Comparison of ENCODE assay signal across 14 cellular contexts in the genomic region with DNA sequence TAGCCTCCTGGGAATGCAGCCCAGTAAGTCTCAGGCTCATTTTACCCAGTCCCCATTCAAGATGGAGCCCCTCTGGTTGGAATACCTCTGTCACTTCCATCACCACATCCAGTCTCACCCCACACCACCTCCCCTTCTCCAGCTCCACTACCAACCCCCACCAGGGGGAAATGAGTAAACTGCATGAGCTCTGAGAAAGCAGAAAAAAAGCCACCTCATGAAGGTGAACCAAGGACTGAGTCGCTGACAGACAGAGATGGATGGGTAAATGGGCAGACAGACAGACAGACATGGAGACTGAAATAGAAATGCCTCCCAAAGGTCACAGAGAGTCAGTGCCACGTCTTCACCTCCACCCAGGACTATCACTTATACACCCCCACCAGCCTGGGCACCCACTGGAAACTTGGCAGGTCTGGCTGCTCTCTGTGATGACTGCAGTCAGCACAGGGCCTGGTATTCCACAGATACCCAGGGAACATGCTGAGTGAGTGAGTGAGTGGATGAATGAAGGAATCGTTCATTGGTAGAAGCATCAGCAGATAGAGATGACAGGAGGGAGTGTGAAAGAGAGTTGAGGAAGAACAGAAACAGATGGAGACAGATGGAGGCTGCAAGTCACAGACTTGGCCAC. TPM values are rescaled to one million over a fixed set of nuclear protein-coding genes. Genes with fewer than 3 reads are reported as not detected.
DNase-seq lines count a peak whose midpoint lies in the region; ATAC-seq, FAIRE-seq and TF ChIP-seq lines count a peak whose summit lies in the region.
"Had no signal": no experiment of that assay in that cellular context is flagged by ENCODE, and none has a peak within 500 bp of the region (broad histone marks: within the 10 kb centered on the region; RNA-seq: fewer than 3 reads in every experiment).

No MANE protein-coding gene starts in this region.

- 0 out of 2 replicates have a peak overlapping the region, but pooled peaks have one; percentile 17 for H3K56ac ChIP-seq in IMR-90 (ENCODE audit: extremely low read depth, insufficient read depth, low read length)

- peak overlapping the region; percentile 100 for H3K4ac ChIP-seq in IMR-90 (ENCODE audit: low read depth, low read length)

- TF ChIP-seq POLR2A in IMR-90 (IDR thresholded peaks at IDR 0.05; ENCODE audit: low read depth, low read length) = no peak

- H4K91ac ChIP-seq in IMR-90 (ENCODE audit: insufficient read depth, low read depth, low read length) = peak overlapping the region; percentile 48; the same call in 1 of the 2 replicates

- H3K9me3 Mint-ChIP-seq in nephron progenitor cell (peaks cover 26% of the 10 kb centered on the region), Caco-2 (ENCODE audit: unreplicated experiment) (peaks cover 11% of the 10 kb centered on the region)
- H3K9me3 Mint-ChIP-seq: immature natural killer cell had no signal

- peak overlapping the region; percentile 85 for H2AK9ac ChIP-seq in IMR-90 (replicated peaks; ENCODE audit: low read depth, low read length, poor library complexity)

- H3K27ac Mint-ChIP-seq in nephron progenitor cell = peak overlapping the region; percentile 39
- no peak overlapping the region for H3K27ac Mint-ChIP-seq in Caco-2 (ENCODE audit: unreplicated experiment)

- peak overlapping the region; percentile 79; the same call in 2 of the 3 replicates for H2BK15ac ChIP-seq in IMR-90 (ENCODE audit: low read depth, low read length)

- peak; percentile 52 for DNase-seq in NCI-H1694 treated with DMSO at 0.1 percent for 48 hours (lab: John Stamatoyannopoulos, UW)
- DNase-seq in NCI-H1694 (lab: John Stamatoyannopoulos, UW) = no peak
- no peak for DNase-seq in IMR-90
- DNase-seq in bronchial epithelial cell (ENCODE audit: low read depth) = no peak
- DNase-seq in nephron progenitor cell = no peak
- DNase-seq in KBM-7 = no peak
- DNase-seq in Caco-2 = no peak
- no peak for DNase-seq in NCI-H226
- DNase-seq: esophagus squamous epithelium, NCI-H1092 treated with DMSO at 0.1 percent for 48 hours had no signal

- no peak for TF ChIP-seq RAD21 in IMR-90 (IDR thresholded peaks at IDR 0.05; ENCODE audit: low read length)

- no peak overlapping the region for H3K4me3 ChIP-seq in IMR-90 (ENCODE audit: insufficient read depth, low read depth, low read length)
- no peak overlapping the region for H3K4me3 ChIP-seq in bronchial epithelial cell (ENCODE audit: low read depth, low read length)
- no peak overlapping the region for H3K4me3 ChIP-seq in Caco-2 (ENCODE audit: low read depth, low read length)
- H3K4me3 ChIP-seq: esophagus squamous epithelium, suprapubic skin had no signal

- H3K4me3 Mint-ChIP-seq in nephron progenitor cell (peak overlapping the region; percentile 61), Caco-2 (ENCODE audit: unreplicated experiment) (no peak overlapping the region)

- H3K79me1 ChIP-seq in IMR-90 (ENCODE audit: low read depth in 1 of 2, low read length in 2 of 2) = peaks cover 52 to 72% of the 10 kb centered on the region in 2 experiments

- H2BK5ac ChIP-seq in IMR-90 (ENCODE audit: low read depth, low read length, poor library complexity, severe bottlenecking) = peak overlapping the region; percentile 51

- BruUV-seq in IMR-90 (replicated peaks; lab: Mats Ljungman, UMichigan) = no TSS peak
- no TSS peak for BruUV-seq in Caco-2 (replicated peaks; lab: Mats Ljungman, UMichigan)

- peak overlapping the region; percentile 43; the same call in 1 of the 2 replicates for H3K27ac ChIP-seq in IMR-90 (ENCODE audit: insufficient read depth, low read length)
- H3K27ac ChIP-seq: 22Rv1, suprapubic skin had no signal

- H4K8ac ChIP-seq in IMR-90 (ENCODE audit: low read depth in 2 of 2, low read length in 2 of 2) = peak overlapping the region; percentile 96 to 98; a peak in 3 of 4 replicates

- H3K27me3 ChIP-seq in IMR-90 (ENCODE audit: control insufficient read depth, insufficient read depth, low read length) = no peaks in the 10 kb centered on the region
- H3K27me3 ChIP-seq in bronchial epithelial cell (ENCODE audit: control insufficient read depth, insufficient read depth, low read length) = no peaks in the 10 kb centered on the region
- H3K27me3 ChIP-seq in Caco-2 (replicated peaks; ENCODE audit: control insufficient read depth, insufficient read depth, low read length) = no peaks in the 10 kb centered on the region
- H3K27me3 ChIP-seq: esophagus squamous epithelium, suprapubic skin had no signal

- intact Hi-C loops in IMR-90 (cut with micrococcal nuclease) = no loop called here
- intact Hi-C loops in Caco-2 (cut with micrococcal nuclease; ENCODE audit: unreplicated experiment) = no loop called here

- peak overlapping the region; percentile 22 for H4K5ac ChIP-seq in IMR-90 (ENCODE audit: low read depth, low read length)

- in situ Hi-C loops in IMR-90 (cut with MboI; ENCODE audit: low sequenced_read_pairs) (no loop called here), KBM-7 (cut with MboI; ENCODE audit: low pct_unique_long_range_greater_than_20kb, low sequenced_read_pairs) (no loop called here)

- no peak for TF ChIP-seq CTCF in IMR-90 (conservative IDR thresholded peaks at IDR 0.05; ENCODE audit: low read depth, low read length)
- no peak for TF ChIP-seq CTCF in bronchial epithelial cell (IDR thresholded peaks at IDR 0.05; ENCODE audit: insufficient read depth, low read length, severe bottlenecking)
- TF ChIP-seq CTCF in nephron progenitor cell (IDR thresholded peaks at IDR 0.05) = no peak
- TF ChIP-seq CTCF in Caco-2 (IDR thresholded peaks at IDR 0.05; ENCODE audit: insufficient read depth in 1 of 2, low read depth in 1 of 2, low read length in 1 of 2, severe bottlenecking in 1 of 2, unreplicated experiment in 1 of 2) = no peak

- H3K36me3 ChIP-seq in IMR-90 (ENCODE audit: control insufficient read depth, insufficient read depth, low read length) (peaks cover 5% of the 10 kb centered on the region), bronchial epithelial cell (ENCODE audit: control insufficient read depth, insufficient read depth, low read length) (no peaks in the 10 kb centered on the region), Caco-2 (ENCODE audit: control insufficient read depth, insufficient read depth, low read length) (no peaks in the 10 kb centered on the region)
- H3K36me3 ChIP-seq: esophagus squamous epithelium had no signal

- peaks cover 45% of the 10 kb centered on the region for H3K4me1 ChIP-seq in IMR-90 (ENCODE audit: control insufficient read depth, insufficient read depth, low read length)
- H3K4me1 ChIP-seq in Caco-2 = no peaks in the 10 kb centered on the region

- H2AFZ ChIP-seq in IMR-90 (replicated peaks; ENCODE audit: low read length, poor library complexity) = peak overlapping the region; percentile 9

- H3K23ac ChIP-seq in IMR-90 (ENCODE audit: low read depth, low read length) = peak overlapping the region; percentile 86; the same call in 1 of the 2 replicates

- peaks cover 28% of the 10 kb centered on the region for H3K9me1 ChIP-seq in IMR-90 (ENCODE audit: insufficient read depth, low read length)

- H3K4me1 Mint-ChIP-seq in nephron progenitor cell = peaks cover 61% of the 10 kb centered on the region
- no peaks in the 10 kb centered on the region for H3K4me1 Mint-ChIP-seq in Caco-2 (ENCODE audit: low read depth, unreplicated experiment)

- 0 out of 2 replicates have a peak overlapping the region, but pooled peaks have one; percentile 7 for H3K4me2 ChIP-seq in IMR-90 (ENCODE audit: low read depth, low read length)

- peak overlapping the region; percentile 92 for H2AK5ac ChIP-seq in IMR-90 (ENCODE audit: low read depth, low read length)

- peak overlapping the region; percentile 9; the same call in 1 of the 2 replicates for H3K18ac ChIP-seq in IMR-90 (ENCODE audit: low read depth, low read length)

- H3K9ac ChIP-seq in IMR-90 (ENCODE audit: low read depth, low read length) = no peak overlapping the region; the same call in 1 of the 2 replicates

- H3K36me3 Mint-ChIP-seq in nephron progenitor cell (ENCODE audit: low read depth) (peaks cover 31% of the 10 kb centered on the region), Caco-2 (ENCODE audit: insufficient read depth, unreplicated experiment) (no peaks in the 10 kb centered on the region)
- H3K36me3 Mint-ChIP-seq: immature natural killer cell had no signal

- POLR2A ChIA-PET in IMR-90 (lab: Charles Lee; ENCODE audit: unreplicated experiment) (no interaction called here), Caco-2 (lab: Charles Lee) (no interaction called here)

- dilution Hi-C loops in IMR-90 (cut with HindIII; ENCODE audit: low sequenced_read_pairs, unreplicated experiment) = no loop called here

- H3K27me3 Mint-ChIP-seq in nephron progenitor cell (ENCODE audit: low read depth, poor library complexity) (peaks cover 6% of the 10 kb centered on the region), Caco-2 (ENCODE audit: insufficient read depth, unreplicated experiment) (peaks cover 7% of the 10 kb centered on the region)

- H4K20me1 ChIP-seq in IMR-90 (ENCODE audit: insufficient read depth, low read length) = no peaks in the 10 kb centered on the region; the same call in 1 of the 2 replicates

- H3K14ac ChIP-seq in IMR-90 (replicated peaks; ENCODE audit: low read depth, low read length) = peak overlapping the region; percentile 47

- 25% methylated on average over 1 of the region's 3 CpGs; no CpG with 5 or more reads in 1 of the 2 experiments for WGBS in IMR-90 (ENCODE audit: extremely low coverage in 2 of 2, insufficient read length in 1 of 2), 2 experiments

- peak; percentile 40 for FAIRE-seq in bronchial epithelial cell (lab: Jason Lieb, UNC)

- CTCF ChIA-PET in IMR-90 (lab: Yijun Ruan, JAX) (no interaction called here), Caco-2 (lab: Charles Lee) (no interaction called here)

- peak overlapping the region; percentile 50; the same call in 1 of the 2 replicates for H2BK120ac ChIP-seq in IMR-90 (ENCODE audit: low read depth, low read length)

- peaks cover under 1% of the 10 kb centered on the region; the same call in 1 of the 2 replicates for H3K9me3 ChIP-seq in IMR-90 (ENCODE audit: control insufficient read depth, insufficient read depth, low read length)
- H3K9me3 ChIP-seq in Caco-2 = no peaks in the 10 kb centered on the region
- H3K9me3 ChIP-seq: esophagus squamous epithelium, suprapubic skin had no signal

- H2BK20ac ChIP-seq in IMR-90 (ENCODE audit: low read depth, low read length) = peak overlapping the region; percentile 22; the same call in 1 of the 2 replicates

- ATAC-seq in IMR-90 (ENCODE audit: low read depth) = no peak

TF ChIP-seq in IMR-90, 13 proteins besides CTCF, POLR2A, EP300 and RAD21 (continues in another document):
- no peak for TF ChIP-seq MXI1 (IDR thresholded peaks at IDR 0.05; ENCODE audit: borderline replicate concordance, low read depth, low read length)

RNA-seq across cellular contexts. Expression of gene LOXL1, which starts 4.9 kb away (rescaled TPM):
- total RNA-seq in IMR-90 (2012; rRNA removed) (146 and 148 TPM in 2 replicates), bronchial epithelial cell (5.3 and 7.2 TPM in 2 replicates), Caco-2 (2022) (1.3 and 3.7 TPM in 2 replicates)
- polyA plus RNA-seq in IMR-90 (2012; rRNA removed) = 311 and 332 TPM in 2 replicates
- polyA plus RNA-seq in IMR-90 (2012; cell fraction: cytosol; rRNA removed) = 118 and 403 TPM in 2 replicates
- 211 and 331 TPM in 2 replicates for polyA plus RNA-seq in IMR-90 (2012; cell fraction: nucleus; rRNA removed; ENCODE audit: low replicate concordance)

RNA-seq across cellular contexts. Expression of gene TBC1D21, which starts 48.0 kb away (rescaled TPM):
- total RNA-seq in IMR-90 (2012; rRNA removed) (not detected in 2 replicates), bronchial epithelial cell (not detected in 2 replicates), Caco-2 (2022) (not detected in 2 replicates)
- not detected in 2 replicates for polyA plus RNA-seq in IMR-90 (2012; rRNA removed)
- not detected in 2 replicates for polyA plus RNA-seq in IMR-90 (2012; cell fraction: cytosol; rRNA removed)
- polyA plus RNA-seq in IMR-90 (2012; cell fraction: nucleus; rRNA removed; ENCODE audit: low replicate concordance) = not detected in 2 replicates
- total RNA-seq: esophagus squamous epithelium, RPMI7951, suprapubic skin had no signal
- polyA plus RNA-seq: immature natural killer cell had no signal

Comparison
In these comparisons a context has a peak if more than half of its experiments do, and no peak if none do; other contexts are left out.
1. RNA of gene LOXL1, which starts 4.9 kb away (total RNA-seq): 146 to 148 TPM in IMR-90; 5.3 to 7.2 TPM in bronchial epithelial cell and 1.3 to 3.7 TPM in Caco-2; every median in the first group is over 10 times any median in the second.